In genomic region chr2:45649457-45649854, GRCh38 we compare ENCODE assay signal across 8 cellular contexts. TPM values are rescaled to one million over a fixed set of nuclear protein-coding genes. Genes with fewer than 3 reads are reported as not detected.
DNase-seq lines count a peak whose midpoint lies in the region; ATAC-seq and TF ChIP-seq lines count a peak whose summit lies in the region.

No MANE protein-coding gene starts in this region.

- POLR2A ChIA-PET in T-cell (lab: Charles Lee), result no interaction called here

- TF ChIP-seq POLR2A in GM18505 (IDR thresholded peaks at IDR 0.05; ENCODE audit: borderline replicate concordance, extremely low read depth, insufficient read depth, insufficient read length), result no peak

- no peaks in the 10 kb centered on the region for H3K27me3 Mint-ChIP-seq in T-cell
- peaks cover 67% of the 10 kb centered on the region for H3K27me3 Mint-ChIP-seq in progenitor cell of endocrine pancreas

- peaks cover 34 to 39% (median 38%) of the 10 kb centered on the region in 3 donors for H3K4me1 Mint-ChIP-seq in T-cell
- H3K4me1 Mint-ChIP-seq in progenitor cell of endocrine pancreas (ENCODE audit: low read depth), result peaks cover 14% of the 10 kb centered on the region

- peak overlapping the region; percentile 66 to 75 for H3K27ac Mint-ChIP-seq in T-cell
- peak overlapping the region; percentile 67 for H3K27ac Mint-ChIP-seq in progenitor cell of endocrine pancreas

- no peak for ATAC-seq in T-cell (replicated peaks in 1 of 4)
- no peak for ATAC-seq in HG03108 (IDR thresholded peaks at IDR 0.05; ENCODE audit: unreplicated experiment)
- no peak for ATAC-seq in GM18505 (IDR thresholded peaks at IDR 0.05; ENCODE audit: unreplicated experiment)

- H3K36me3 Mint-ChIP-seq in T-cell (peaks cover 3% of the 10 kb centered on the region), progenitor cell of endocrine pancreas (ENCODE audit: insufficient read depth) (no peaks in the 10 kb centered on the region)

- CTCF ChIA-PET in T-cell (lab: Charles Lee), result interaction anchor here (0.7 to 1.8 kb wide), 3 partner anchors 129 to 240 kb away, joined by 3 to 5 read pairs (median 3); no protein-coding TSS in a partner anchor

- no peak for TF ChIP-seq CTCF in fibroblast of mammary gland (conservative IDR thresholded peaks at IDR 0.05; ENCODE audit: control insufficient read depth, insufficient read depth, low read depth, low read length)
- TF ChIP-seq CTCF in progenitor cell of endocrine pancreas (IDR thresholded peaks at IDR 0.05; ENCODE audit: unreplicated experiment), result no peak

- peak; percentile 23 for DNase-seq in DMS53 (lab: John Stamatoyannopoulos, UW)
- no peak for DNase-seq in DMS53 treated with DMSO at 0.1 percent for 48 hours (lab: John Stamatoyannopoulos, UW; ENCODE audit: unreplicated experiment)
- DNase-seq in T-cell, result no peak
- DNase-seq in fibroblast of mammary gland (ENCODE audit: low read depth), result peak; percentile 45
- no peak for DNase-seq in progenitor cell of endocrine pancreas (ENCODE audit: low spot score, unreplicated experiment)
- DNase-seq in NCI-H526 (lab: John Stamatoyannopoulos, UW), result no peak

- H3K4me3 Mint-ChIP-seq in T-cell (peak overlapping the region; percentile 86 to 99 (median 86)), progenitor cell of endocrine pancreas (ENCODE audit: low read depth) (peak overlapping the region; percentile 88)

- no peaks in the 10 kb centered on the region for H3K9me3 Mint-ChIP-seq in T-cell
- no peaks in the 10 kb centered on the region for H3K9me3 Mint-ChIP-seq in progenitor cell of endocrine pancreas (ENCODE audit: low read depth)

- H3K4me3 ChIP-seq in fibroblast of mammary gland (ENCODE audit: control insufficient read depth, low read depth, low read length), result peak overlapping the region; percentile 83

RNA-seq across cellular contexts. Expression of gene PRKCE, which starts 2.0 kb away (rescaled TPM):
- total RNA-seq in T-cell (10 to 100 TPM; 16.5 to 29.8 (median 23.4) TPM), progenitor cell of endocrine pancreas (3.9 and 4.2 TPM in 2 replicates)

RNA-seq across cellular contexts. Expression of gene SRBD1, which starts 38.4 kb away (rescaled TPM):
- total RNA-seq in T-cell, result 10 to 100 TPM; 16.1 to 22.8 (median 20.7) TPM
- total RNA-seq in progenitor cell of endocrine pancreas, result 13.8 and 17.0 TPM in 2 replicates

Comparison
In these comparisons a context has a peak if more than half of its experiments do, and no peak if none do; other contexts are left out.
1. DNase-seq: peak in DMS53 (single experiment) and fibroblast of mammary gland (single experiment); none in DMS53 treated with DMSO at 0.1 percent for 48 hours (single experiment), T-cell (0 of 34), progenitor cell of endocrine pancreas (single experiment) and NCI-H526 (0 of 2).